In genomic region chr15:29805043-29805707, GRCh38 we compare ENCODE assay signal across 10 cellular contexts. TPM values are rescaled to one million over a fixed set of nuclear protein-coding genes. Genes with fewer than 3 reads are reported as not detected.
DNase-seq lines count a peak whose midpoint lies in the region; FAIRE-seq and TF ChIP-seq lines count a peak whose summit lies in the region.
"Had no signal": no experiment of that assay in that cellular context is flagged by ENCODE, and none has a peak within 500 bp of the region (broad histone marks: within the 10 kb centered on the region; RNA-seq: fewer than 3 reads in every experiment).

No MANE protein-coding gene starts in this region.

- FAIRE-seq in D721Med (lab: Jason Lieb, UNC) (no peak), GM12891 (lab: Jason Lieb, UNC) (no peak)

- H3K9me3 ChIP-seq in GM23248 (ENCODE audit: low read depth) (no peaks in the 10 kb centered on the region), right atrium auricular region (no peaks in the 10 kb centered on the region)

- H4K20me1 ChIP-seq in GM23248 (ENCODE audit: insufficient read depth): peaks cover 56% of the 10 kb centered on the region

- 17 to 23% methylated on average over 1 of the region's 1 CpG for WGBS in GM23248 (ENCODE audit: low coverage in 1 of 2, low lambda C conversion rate in 2 of 2, missing lambda C conversion rate in 2 of 2), 2 experiments

- H3K4me3 ChIP-seq in GM23248: no peak overlapping the region; the same call in 1 of the 2 replicates
- no peak overlapping the region for H3K4me3 ChIP-seq in brain microvascular endothelial cell (ENCODE audit: low read depth, low read length)
- H3K4me3 ChIP-seq in right atrium auricular region: no peak overlapping the region
- no peak overlapping the region for H3K4me3 ChIP-seq in rectal smooth muscle tissue (ENCODE audit: low read length)

- no peaks in the 10 kb centered on the region for H3K9me2 ChIP-seq in GM23248 (ENCODE audit: insufficient read depth)

- H3F3A ChIP-seq in GM23248 (ENCODE audit: insufficient read depth): peaks cover 19% of the 10 kb centered on the region; the same call in 1 of the 2 replicates

- no peaks in the 10 kb centered on the region for H3K27me3 ChIP-seq in GM23248 (replicated peaks; ENCODE audit: insufficient read depth)
- no peaks in the 10 kb centered on the region for H3K27me3 ChIP-seq in brain microvascular endothelial cell (replicated peaks)
- H3K27me3 ChIP-seq in right atrium auricular region: no peaks in the 10 kb centered on the region
- H3K27me3 ChIP-seq in rectal smooth muscle tissue (ENCODE audit: control insufficient read depth, insufficient read depth, low read length): no peaks in the 10 kb centered on the region

- H2AFZ ChIP-seq in GM23248: no peak overlapping the region

- TF ChIP-seq POLR2A in GM12891 (IDR thresholded peaks at IDR 0.05; ENCODE audit: low read depth, low read length): no peak

- no peak for TF ChIP-seq CTCF in brain microvascular endothelial cell (IDR thresholded peaks at IDR 0.05; ENCODE audit: low read depth, low read length, missing control alignments)
- TF ChIP-seq CTCF in right atrium auricular region (IDR thresholded peaks at IDR 0.05): no peak
- no peak for TF ChIP-seq CTCF in D721Med (IDR thresholded peaks at IDR 0.05; ENCODE audit: insufficient read depth, missing control alignments)

- H3K36me3 ChIP-seq in GM23248 (ENCODE audit: low read depth) (no peaks in the 10 kb centered on the region), brain microvascular endothelial cell (replicated peaks) (no peaks in the 10 kb centered on the region), right atrium auricular region (no peaks in the 10 kb centered on the region), rectal smooth muscle tissue (ENCODE audit: control insufficient read depth, insufficient read depth, low read length) (no peaks in the 10 kb centered on the region)

- peak overlapping the region; percentile 40 for H3K4me2 ChIP-seq in GM23248 (ENCODE audit: unreplicated experiment)

- H3K4me1 ChIP-seq in GM23248 (ENCODE audit: insufficient read depth) (peaks cover 21% of the 10 kb centered on the region), right atrium auricular region (peaks cover 0 to 72% of the 10 kb centered on the region in 2 donors), rectal smooth muscle tissue (ENCODE audit: control insufficient read depth, insufficient read depth, low read length) (peaks cover 28% of the 10 kb centered on the region)

- peak overlapping the region; percentile 10; the same call in 1 of the 2 replicates for H3K27ac ChIP-seq in GM23248
- no peak overlapping the region for H3K27ac ChIP-seq in brain microvascular endothelial cell
- peak overlapping the region; percentile 10 to 13 for H3K27ac ChIP-seq in right atrium auricular region
- peak overlapping the region; percentile 3 for H3K27ac ChIP-seq in rectal smooth muscle tissue (ENCODE audit: low read depth, low read length)

- in situ Hi-C loops in GM23248 (cut with MboI) (no loop called here), brain microvascular endothelial cell (cut with HindIII; ENCODE audit: low pct_ligation_motif_present, low sequenced_read_pairs) (no loop called here)

- H3K9ac ChIP-seq in GM23248 (no peak overlapping the region; the same call in 1 of the 2 replicates), rectal smooth muscle tissue (ENCODE audit: low read length) (no peak overlapping the region)

- DNase-seq in GM23248 (peak; percentile 84), brain microvascular endothelial cell (peak; percentile 63), right atrium auricular region (ENCODE audit: low spot score) (no peak), D721Med (ENCODE audit: insufficient read length, low spot score) (no peak), SKM-1 treated with dmso at 0.1 percent for 144 hours (lab: John Stamatoyannopoulos, UW; ENCODE audit: unreplicated experiment) (no peak), NCI-H1436 treated with DMSO at 0.1 percent for 48 hours (lab: John Stamatoyannopoulos, UW) (no peak), GM12891 (ENCODE audit: insufficient read length, low spot score) (no peak)
- DNase-seq: activated CD8-positive, alpha-beta T cell treated with anti-CD3 and anti-CD28 coated beads, Interleukin-2, amount 10 ng/mL, durations not matched to agents 7 days and 5 days; NCI-H510A had no signal

- peaks cover 100% of the 10 kb centered on the region for H3K79me2 ChIP-seq in GM23248 (ENCODE audit: insufficient read depth)

TF ChIP-seq in GM12891, 5 proteins besides CTCF, POLR2A, EP300 and RAD21:
- no peak for TF ChIP-seq PAX5 (IDR thresholded peaks at IDR 0.05; ENCODE audit: insufficient read depth, low read length, severe bottlenecking)
- no peak for TF ChIP-seq SPI1 (IDR thresholded peaks at IDR 0.05; ENCODE audit: low read depth, low read length)
- TF ChIP-seq POU2F2 (IDR thresholded peaks at IDR 0.05; ENCODE audit: low read depth, low read length): no peak
- no peak for TF ChIP-seq TAF1 (IDR thresholded peaks at IDR 0.05; ENCODE audit: low read depth, low read length)
- TF ChIP-seq POLR2AphosphoS5 (IDR thresholded peaks at IDR 0.05; ENCODE audit: low read depth, low read length): no peak
TF ChIP-seq in GM12891: peak in this region for 0.

RNA-seq across cellular contexts. Expression of gene TJP1, which starts 17.1 kb away (rescaled TPM):
- total RNA-seq in GM23248 (2014; rRNA removed; shearing (Covaris generic)): 51.2 and 71.8 TPM in 2 replicates
- 35.7 and 39.2 TPM in 2 replicates for polyA plus RNA-seq in GM23248 (2016; fragmentation: Nextera tagmentation; extraction: Ambion mirVana)
- 100 to 1,000 TPM in 1 of 2 donors, 10 to 100 TPM in 1; 86.9 to 110 TPM for total RNA-seq in right atrium auricular region
- not detected for polyA plus RNA-seq in GM12891 (2012; ENCODE audit: low read depth, missing spikeins)
- total RNA-seq: activated CD8-positive, alpha-beta T cell treated with anti-CD3 and anti-CD28 coated beads, Interleukin-2, amount 10 ng/mL, durations not matched to agents 7 days and 5 days had no signal

Comparison
In these comparisons a context has a peak if more than half of its experiments do, and no peak if none do; other contexts are left out.
1. DNase-seq: peak in GM23248 (single experiment) and brain microvascular endothelial cell (single experiment); none in right atrium auricular region (single experiment), D721Med (single experiment), SKM-1 treated with dmso at 0.1 percent for 144 hours (single experiment), NCI-H1436 treated with DMSO at 0.1 percent for 48 hours (single experiment) and GM12891 (single experiment).